In the genomic region with DNA sequence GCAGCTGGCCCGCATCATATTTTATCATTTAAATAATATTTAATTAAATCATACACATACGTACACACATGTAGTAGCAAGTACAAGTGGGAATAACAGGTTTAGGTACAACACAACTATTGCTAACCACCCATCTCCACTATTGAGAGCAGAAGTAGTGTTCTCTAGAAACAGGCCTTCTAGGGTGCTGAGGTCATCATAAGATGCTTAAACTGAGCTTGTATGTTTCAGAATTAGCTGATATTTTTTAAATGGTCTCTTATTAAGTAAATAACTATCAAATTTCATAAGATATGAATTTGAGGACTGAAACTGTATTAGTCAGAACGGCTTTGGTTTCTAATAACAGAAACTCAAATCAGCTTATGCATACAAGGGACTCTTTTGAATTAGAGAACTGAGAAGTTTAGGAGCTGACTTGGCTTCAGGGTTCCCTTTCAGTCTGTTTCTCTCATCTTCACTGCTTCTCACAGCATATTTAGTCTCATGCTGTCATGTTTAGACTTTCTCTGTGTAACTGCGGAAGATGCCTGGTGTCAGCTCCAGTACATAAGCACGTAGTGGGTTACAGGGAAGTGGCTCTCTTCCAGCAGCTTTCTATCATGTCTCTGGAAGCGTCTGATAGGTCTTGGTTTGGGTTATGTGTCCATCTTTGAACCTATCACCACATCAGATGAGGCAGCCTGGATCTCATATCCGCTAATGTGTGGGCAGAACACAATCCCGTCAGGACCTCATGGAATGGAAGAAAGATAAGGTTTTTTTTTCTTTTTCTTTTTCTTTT, we compare ENCODE assay signal across 11 cellular contexts. TPM values are rescaled to one million over a fixed set of nuclear protein-coding genes. Genes with fewer than 3 reads are reported as not detected.
DNase-seq lines count a peak whose midpoint lies in the region; ATAC-seq, FAIRE-seq and TF ChIP-seq lines count a peak whose summit lies in the region.
"Had no signal": no experiment of that assay in that cellular context is flagged by ENCODE, and none has a peak within 500 bp of the region (broad histone marks: within the 10 kb centered on the region; RNA-seq: fewer than 3 reads in every experiment).

No MANE protein-coding gene starts in this region.

- peak; percentile 96 for ATAC-seq in GM19395 (IDR thresholded peaks at IDR 0.05; ENCODE audit: unreplicated experiment)
- ATAC-seq in HG02840 (IDR thresholded peaks at IDR 0.05; ENCODE audit: low FRiP score, unreplicated experiment), result peak; percentile 93
- ATAC-seq in HG03520 (IDR thresholded peaks at IDR 0.05; ENCODE audit: unreplicated experiment), result peak; percentile 91

- peak; percentile 93 for DNase-seq in GM12865 (ENCODE audit: low read depth)
- no peak for DNase-seq in activated naive CD4-positive, alpha-beta T cell treated with Interleukin-2 at 50 U/mL for 16 hours
- DNase-seq in NCI-H345 (lab: John Stamatoyannopoulos, UW), result no peak
- DNase-seq in frontal cortex (ENCODE audit: low spot score in 2 of 2), result no peak
- DNase-seq in NCI-H146 (lab: John Stamatoyannopoulos, UW), result no peak
- DNase-seq: GF-D8, mesendoderm, NCI-H187 had no signal

- TF ChIP-seq CTCF in GM12865 (IDR thresholded peaks at IDR 0.05; ENCODE audit: insufficient read depth, low read depth, low read length, missing control alignments), result no peak

- FAIRE-seq in frontal cortex (lab: Jason Lieb, UNC), result no peak

- no peak overlapping the region for H3K4me3 ChIP-seq in GM12865 (ENCODE audit: low read depth, low read length)

RNA-seq across cellular contexts. Expression of gene OCLN, which starts 25.0 kb away (rescaled TPM):
- 3.7 TPM for total RNA-seq in frontal cortex

RNA-seq across cellular contexts. Expression of gene MARVELD2, which starts 52.7 kb away (rescaled TPM):
- total RNA-seq in frontal cortex, result 0.41 TPM
